Comparison of ENCODE assay signal across 17 cellular contexts in genomic region chr4:67019670-67020069, GRCh38.
DNase-seq lines count a peak whose midpoint lies in the region; ATAC-seq and TF ChIP-seq lines count a peak whose summit lies in the region.
"Had no signal": no experiment of that assay in that cellular context is flagged by ENCODE, and none has a peak within 500 bp of the region (broad histone marks: within the 10 kb centered on the region; RNA-seq: fewer than 3 reads in every experiment).

No MANE protein-coding gene starts in this region.

- peak; percentile 4 for DNase-seq in A172 (ENCODE audit: low spot score)
- DNase-seq in NCI-H524 (lab: John Stamatoyannopoulos, UW) = peak; percentile 43 to 73
- DNase-seq in choroid plexus epithelial cell (ENCODE audit: low read depth) = peak; percentile 15
- no peak for DNase-seq in mesothelial cell of epicardium (ENCODE audit: low spot score in 2 of 2, unreplicated experiment in 2 of 2)
- DNase-seq in activated T-cell treated with anti-CD3 and anti-CD28 coated beads, Interleukin-2, amount 50 U/mL, for 4 hours = no peak
- DNase-seq in SKM-1 (lab: John Stamatoyannopoulos, UW; ENCODE audit: unreplicated experiment) = no peak
- DNase-seq in GM03348 (ENCODE audit: low spot score) = no peak
- DNase-seq: CD4-positive, alpha-beta T cell; DND-41; GDM1; HFFc6; KBM-7; NCI-H1092 treated with DMSO at 0.1 percent for 48 hours; NCI-H187 treated with DMSO at 0.1 percent for 48 hours; NCI-H510A had no signal

- H3K27ac Mint-ChIP-seq in mesothelial cell of epicardium = peak overlapping the region; percentile 92
- H3K27ac Mint-ChIP-seq: B cell; CD4-positive, alpha-beta T cell; HFFc6 had no signal

- H3K36me3 Mint-ChIP-seq in mesothelial cell of epicardium = peaks cover 3% of the 10 kb centered on the region
- H3K36me3 Mint-ChIP-seq in activated T-cell treated with anti-CD3 and anti-CD28 coated beads, Interleukin-2, amount 50 U/mL, for 4 hours (ENCODE audit: insufficient read depth) = no peaks in the 10 kb centered on the region

- H3K27me3 Mint-ChIP-seq in mesothelial cell of epicardium (ENCODE audit: low read depth) = no peaks in the 10 kb centered on the region
- H3K27me3 Mint-ChIP-seq in activated T-cell treated with anti-CD3 and anti-CD28 coated beads, Interleukin-2, amount 50 U/mL, for 4 hours (ENCODE audit: low read depth) = no peaks in the 10 kb centered on the region
- H3K27me3 Mint-ChIP-seq: B cell; CD4-positive, alpha-beta T cell had no signal

- TF ChIP-seq CTCF in choroid plexus epithelial cell (conservative IDR thresholded peaks at IDR 0.05; ENCODE audit: low read depth, low read length) = no peak
- TF ChIP-seq CTCF in mesothelial cell of epicardium (IDR thresholded peaks at IDR 0.05; ENCODE audit: unreplicated experiment) = no peak

- H3K4me3 Mint-ChIP-seq in mesothelial cell of epicardium = no peak overlapping the region
- no peak overlapping the region for H3K4me3 Mint-ChIP-seq in activated T-cell treated with anti-CD3 and anti-CD28 coated beads, Interleukin-2, amount 50 U/mL, for 4 hours
- H3K4me3 Mint-ChIP-seq: B cell; CD4-positive, alpha-beta T cell; HFFc6 had no signal

- no peak for ATAC-seq in activated T-cell treated with anti-CD3 and anti-CD28 coated beads, Interleukin-2, amount 50 U/mL, for 4 hours
- ATAC-seq in HG03196 (IDR thresholded peaks at IDR 0.05; ENCODE audit: unreplicated experiment) = no peak

- H3K9me3 Mint-ChIP-seq in mesothelial cell of epicardium = peaks cover 32% of the 10 kb centered on the region
- peaks cover 17% of the 10 kb centered on the region for H3K9me3 Mint-ChIP-seq in activated T-cell treated with anti-CD3 and anti-CD28 coated beads, Interleukin-2, amount 50 U/mL, for 4 hours

- H3K4me3 ChIP-seq in choroid plexus epithelial cell (ENCODE audit: low read depth, low read length) = no peak overlapping the region

- H3K4me1 Mint-ChIP-seq in mesothelial cell of epicardium = peaks cover 30% of the 10 kb centered on the region
- H3K4me1 Mint-ChIP-seq in activated T-cell treated with anti-CD3 and anti-CD28 coated beads, Interleukin-2, amount 50 U/mL, for 4 hours (ENCODE audit: low read depth) = no peaks in the 10 kb centered on the region
- H3K4me1 Mint-ChIP-seq: B cell had no signal

Comparison
In these comparisons a context has a peak if more than half of its experiments do, and no peak if none do; other contexts are left out.
1. DNase-seq: peak in A172 (single experiment), NCI-H524 (2 of 2) and choroid plexus epithelial cell (single experiment); none in mesothelial cell of epicardium (0 of 2), activated T-cell treated with anti-CD3 and anti-CD28 coated beads, Interleukin-2, amount 50 U/mL, for 4 hours (single experiment), SKM-1 (single experiment) and GM03348 (single experiment).